In the genomic region with DNA sequence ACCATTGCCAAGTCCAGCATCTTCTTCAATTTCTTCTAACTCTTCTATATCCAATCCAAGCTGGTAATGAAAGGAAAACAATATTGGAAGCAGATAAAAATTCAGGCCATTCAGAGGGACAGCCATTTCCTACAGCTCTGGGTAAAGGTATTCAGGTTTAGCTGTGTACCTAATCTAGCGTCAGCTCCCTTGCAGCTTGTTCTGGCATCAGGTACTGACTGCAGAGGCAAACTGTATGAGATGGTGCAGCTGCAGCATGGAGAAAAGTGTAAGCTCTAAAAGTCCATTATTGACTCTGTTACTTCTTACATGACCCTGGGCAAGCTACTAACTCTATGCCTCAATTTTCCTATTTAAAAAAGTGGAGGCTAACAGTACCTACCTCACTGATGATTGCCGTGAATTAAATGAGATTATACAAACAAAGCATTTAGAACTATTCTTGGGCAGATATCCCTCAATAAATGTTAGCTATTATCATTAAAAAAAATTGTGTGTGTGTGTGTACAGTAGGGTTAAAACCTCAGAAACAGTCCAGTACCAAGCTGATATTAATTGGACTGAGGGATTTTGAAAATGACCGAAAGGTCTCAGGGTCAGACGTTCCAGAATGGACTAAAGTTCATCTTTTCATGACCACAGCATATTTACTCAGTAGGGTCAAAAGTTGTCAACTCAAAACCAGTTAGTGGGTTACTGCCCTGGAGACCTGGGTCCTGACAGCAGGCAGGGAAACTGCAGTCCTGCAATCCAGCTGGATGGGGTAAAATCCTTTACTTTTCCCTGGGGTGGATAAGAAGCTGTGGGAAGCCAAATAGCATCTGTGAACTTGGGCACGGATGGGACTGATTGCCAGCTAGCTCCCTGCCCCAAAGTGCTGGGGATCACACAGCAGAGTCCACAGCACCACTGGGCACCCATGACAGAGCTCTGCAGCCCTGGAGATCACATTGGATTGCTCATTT, we compare ENCODE assay signal across 17 cellular contexts.
"Had no signal": no experiment of that assay in that cellular context is flagged by ENCODE, and none has a peak within 500 bp of the region (broad histone marks: within the 10 kb centered on the region; RNA-seq: fewer than 3 reads in every experiment).

No MANE protein-coding gene starts in this region.

- DNase-seq: dermis blood vessel endothelial cell; esophagus squamous epithelium; foreskin fibroblast; glutamatergic neuron; islet precursor cell; left ventricle myocardium inferior; mesendoderm; naive B cell; nephron progenitor cell; small intestine; stimulated activated CD4-positive, alpha-beta T cell treated with anti-CD3 and anti-CD28 coated beads, Interleukin-12 subunit alpha, Interleukin-12 subunit beta, amount 100 ng/mL, for 4 hours; stimulated activated naive CD4-positive, alpha-beta T cell treated with Interleukin-2 at 50 U/mL for 16 hours; thyroid gland; upper lobe of left lung had no signal

- H3K9me3 ChIP-seq: esophagus squamous epithelium, gastroesophageal sphincter, left ventricle myocardium inferior, suprapubic skin, thyroid gland, upper lobe of left lung, vagina had no signal

- H3K4me1 ChIP-seq: gastroesophageal sphincter, left ventricle myocardium inferior, thyroid gland, vagina had no signal

- H3K27ac ChIP-seq: esophagus squamous epithelium, gastroesophageal sphincter, left ventricle myocardium inferior, suprapubic skin, thyroid gland, vagina had no signal

- H3K36me3 ChIP-seq: left ventricle myocardium inferior had no signal

- H3K4me3 ChIP-seq: esophagus squamous epithelium, gastroesophageal sphincter, left ventricle myocardium inferior, suprapubic skin, thyroid gland, upper lobe of left lung, vagina had no signal

- H3K4me3 Mint-ChIP-seq: naive B cell, nephron progenitor cell had no signal

- H3K27ac Mint-ChIP-seq: naive B cell, nephron progenitor cell had no signal

- H3K27me3 ChIP-seq: esophagus squamous epithelium, gastroesophageal sphincter, suprapubic skin, thyroid gland, upper lobe of left lung, vagina had no signal

- H3K9me3 Mint-ChIP-seq: naive B cell, nephron progenitor cell had no signal

- ATAC-seq: gastroesophageal sphincter had no signal

- H3K36me3 Mint-ChIP-seq: naive B cell had no signal
